In genomic region chr3:59212128-59212764, GRCh38 we compare ENCODE assay signal across 8 cellular contexts.
DNase-seq lines count a peak whose midpoint lies in the region; ATAC-seq and TF ChIP-seq lines count a peak whose summit lies in the region.

No MANE protein-coding gene starts in this region.

- H3K4me3 ChIP-seq in AG10803 (ENCODE audit: low read length) (no peak overlapping the region), GM12875 (ENCODE audit: low read depth, low read length) (no peak overlapping the region)

- TF ChIP-seq CTCF in AG10803 (conservative IDR thresholded peaks at IDR 0.05; ENCODE audit: low read length) (peak; percentile 82), GM12875 (IDR thresholded peaks at IDR 0.05; ENCODE audit: borderline replicate concordance, insufficient read depth, low read depth, low read length) (peak; percentile 44; the same call in 1 of the 2 replicates)

- peak; percentile 60 for DNase-seq in AG10803 (ENCODE audit: low read depth)
- DNase-seq in NCI-H2196 treated with DMSO at 0.1 percent for 48 hours (lab: John Stamatoyannopoulos, UW; ENCODE audit: unreplicated experiment), result peak; percentile 6
- peak; percentile 75 for DNase-seq in astrocyte of the hippocampus (ENCODE audit: low read depth, low spot score)
- DNase-seq in iPS-NIHi11 (ENCODE audit: low spot score), result peak; percentile 53
- DNase-seq in stimulated activated naive CD8-positive, alpha-beta T cell treated with anti-CD3 and anti-CD28 coated beads, Interleukin-15, Interleukin-2, amounts not matched to agents 100 U/mL and 50 U/mL, for 24 hours, result no peak
- DNase-seq in mesenteric fat pad (ENCODE audit: low spot score), result no peak

- ATAC-seq in HG02973 (IDR thresholded peaks at IDR 0.05; ENCODE audit: unreplicated experiment), result peak; percentile 69
- ATAC-seq in stimulated activated naive CD8-positive, alpha-beta T cell treated with anti-CD3 and anti-CD28 coated beads, Interleukin-15, Interleukin-2, amounts not matched to agents 100 U/mL and 50 U/mL, for 24 hours, result peak; percentile 55

Comparison
In these comparisons a context has a peak if more than half of its experiments do, and no peak if none do; other contexts are left out.
1. DNase-seq: peak in AG10803 (single experiment), NCI-H2196 treated with DMSO at 0.1 percent for 48 hours (single experiment), astrocyte of the hippocampus (single experiment) and iPS-NIHi11 (single experiment); none in stimulated activated naive CD8-positive, alpha-beta T cell treated with anti-CD3 and anti-CD28 coated beads, Interleukin-15, Interleukin-2, amounts not matched to agents 100 U/mL and 50 U/mL, for 24 hours (single experiment) and mesenteric fat pad (single experiment).